26 cellular contexts compared by ENCODE assay signal in genomic region chr10:58776613-58777318, GRCh38.
DNase-seq lines count a peak whose midpoint lies in the region; ATAC-seq, FAIRE-seq and TF ChIP-seq lines count a peak whose summit lies in the region.
"Had no signal": no experiment of that assay in that cellular context is flagged by ENCODE, and none has a peak within 500 bp of the region (broad histone marks: within the 10 kb centered on the region; RNA-seq: fewer than 3 reads in every experiment).

No MANE protein-coding gene starts in this region.

- H3K36me3 Mint-ChIP-seq in glutamatergic neuron (ENCODE audit: unreplicated experiment) = no peaks in the 10 kb centered on the region
- no peaks in the 10 kb centered on the region for H3K36me3 Mint-ChIP-seq in nephron (ENCODE audit: low read depth)
- H3K36me3 Mint-ChIP-seq: activated naive CD4-positive, alpha-beta T cell treated with anti-CD3 and anti-CD28 coated beads, Interleukin-2, amount 50 U/mL, for 24 hours had no signal

- POLR2A ChIA-PET in AG04450 (lab: Yijun Ruan, JAX) = interaction anchor here (0.7 kb wide), 1 partner anchor 319 kb away, joined by 3 read pairs; no protein-coding TSS in a partner anchor

- ATAC-seq in SK-N-SH treated with all-trans-retinoic acid at 6 μM for 48 hours = peak; percentile 50
- ATAC-seq: activated CD8-positive, alpha-beta T cell treated with anti-CD3 and anti-CD28 coated beads, Interleukin-2, amount 10 ng/mL, durations not matched to agents 7 days and 5 days; left colon; stimulated activated naive CD8-positive, alpha-beta T cell treated with anti-CD3 and anti-CD28 coated beads, Interleukin-15, amount 100 ng/mL, for 72 hours; T-helper 17 cell had no signal

- no peaks in the 10 kb centered on the region for H3K27me3 ChIP-seq in AG04450 (ENCODE audit: control insufficient read depth, insufficient read depth, low read length)
- H3K27me3 ChIP-seq: BLaER1 treated with 17β-estradiol and CSF1 and Interleukin-3, amounts not matched to agents 10 nM and 100 nM; neutrophil had no signal

- no peak for FAIRE-seq in HTR-8/SVneo (lab: Jason Lieb, UNC)
- FAIRE-seq: endometrium had no signal

- no peak overlapping the region for H3K4me3 ChIP-seq in AG04450 (ENCODE audit: low read depth, low read length)
- H3K4me3 ChIP-seq: BLaER1 treated with 17β-estradiol and CSF1 and Interleukin-3, amounts not matched to agents 10 nM and 100 nM; skin epidermis had no signal

- CTCF ChIA-PET in AG04450 (lab: Charles Lee) = interaction anchor here (0.8 to 3.5 kb wide), 6 partner anchors 11 to 362 kb away, joined by 3 to 20 read pairs (median 6); no protein-coding TSS in a partner anchor

- DNase-seq in AG04450 (ENCODE audit: low read depth, low spot score) (no peak), glutamatergic neuron (no peak), HTR-8/SVneo (ENCODE audit: insufficient read length, low spot score) (no peak), NCI-H345 treated with DMSO at 0.1 percent for 48 hours (lab: John Stamatoyannopoulos, UW; ENCODE audit: unreplicated experiment) (no peak), retina (no peak)
- DNase-seq: activated CD8-positive, alpha-beta T cell treated with anti-CD3 and anti-CD28 coated beads, Interleukin-2, amount 10 ng/mL, durations not matched to agents 7 days and 5 days; caudate nucleus; dermis blood vessel endothelial cell; DMS79 treated with DMSO at 0.1 percent for 48 hours; GF-D8; left colon; NCI-H1105; NCI-H187 treated with DMSO at 0.1 percent for 48 hours; NCI-H345; NCI-H748 treated with DMSO at 0.1 percent for 48 hours; stimulated activated CD8-positive, alpha-beta memory T cell treated with anti-CD3 and anti-CD28 coated beads, Interleukin-4, amount 100 ng/mL, for 48 hours; stimulated activated naive CD8-positive, alpha-beta T cell treated with anti-CD3 and anti-CD28 coated beads, Interleukin-15, amount 100 ng/mL, for 72 hours; T-helper 17 cell had no signal

- H3K9me3 Mint-ChIP-seq in glutamatergic neuron (ENCODE audit: unreplicated experiment) (no peaks in the 10 kb centered on the region), nephron (no peaks in the 10 kb centered on the region)
- H3K9me3 Mint-ChIP-seq: activated naive CD4-positive, alpha-beta T cell treated with anti-CD3 and anti-CD28 coated beads, Interleukin-2, amount 50 U/mL, for 24 hours; activated T-helper 2 cell treated with anti-CD3 and anti-CD28 coated beads, Interferon-gamma antibody, Interleukin-2, Interleukin-4, amounts not matched to agents 10 μg/mL and 5 μg/mL and 100 μg/mL, durations not matched to agents 14 hours and 24 hours and 36 hours; stimulated activated naive CD8-positive, alpha-beta T cell treated with anti-CD3 and anti-CD28 coated beads, Interleukin-15, amount 100 ng/mL, for 72 hours had no signal

- H3K27ac Mint-ChIP-seq in glutamatergic neuron (ENCODE audit: unreplicated experiment) (peak overlapping the region; percentile 4), nephron (peak overlapping the region; percentile 20 to 87 (median 86))
- H3K27ac Mint-ChIP-seq: activated CD8-positive, alpha-beta T cell treated with anti-CD3 and anti-CD28 coated beads, Interleukin-2, amount 10 ng/mL, durations not matched to agents 7 days and 5 days; activated naive CD4-positive, alpha-beta T cell treated with anti-CD3 and anti-CD28 coated beads, Interleukin-2, amount 50 U/mL, for 24 hours; activated T-helper 2 cell treated with anti-CD3 and anti-CD28 coated beads, Interferon-gamma antibody, Interleukin-2, Interleukin-4, amounts not matched to agents 10 μg/mL and 5 μg/mL and 100 μg/mL, durations not matched to agents 14 hours and 24 hours and 36 hours; T-helper 17 cell had no signal

- H3K27me3 Mint-ChIP-seq in glutamatergic neuron (ENCODE audit: unreplicated experiment) = no peaks in the 10 kb centered on the region
- no peaks in the 10 kb centered on the region for H3K27me3 Mint-ChIP-seq in nephron (ENCODE audit: low read depth)

- TF ChIP-seq CTCF in AG04450 (IDR thresholded peaks at IDR 0.05; ENCODE audit: low read depth, low read length) (no peak), glutamatergic neuron (IDR thresholded peaks at IDR 0.05; ENCODE audit: partially characterized antibody, unreplicated experiment) (no peak), nephron (IDR thresholded peaks at IDR 0.05; ENCODE audit: unreplicated experiment in 3 of 3) (no peak)

- H3K27ac ChIP-seq in AG04450 (ENCODE audit: low read depth, low read length) = peak overlapping the region; percentile 32
- H3K27ac ChIP-seq: BLaER1 treated with 17β-estradiol and CSF1 and Interleukin-3, amounts not matched to agents 10 nM and 100 nM; neutrophil had no signal

- H3K4me3 Mint-ChIP-seq in glutamatergic neuron (ENCODE audit: unreplicated experiment) = no peak overlapping the region
- H3K4me3 Mint-ChIP-seq in nephron = peak overlapping the region in 1 of 3 experiments; percentile 3
- H3K4me3 Mint-ChIP-seq: activated CD8-positive, alpha-beta T cell treated with anti-CD3 and anti-CD28 coated beads, Interleukin-2, amount 10 ng/mL, durations not matched to agents 7 days and 5 days; activated naive CD4-positive, alpha-beta T cell treated with anti-CD3 and anti-CD28 coated beads, Interleukin-2, amount 50 U/mL, for 24 hours; stimulated activated naive CD8-positive, alpha-beta T cell treated with anti-CD3 and anti-CD28 coated beads, Interleukin-15, amount 100 ng/mL, for 72 hours; T-helper 17 cell had no signal

- H3K4me1 Mint-ChIP-seq in glutamatergic neuron (ENCODE audit: low read depth, unreplicated experiment) (peaks cover 15% of the 10 kb centered on the region), nephron (peaks cover 73% of the 10 kb centered on the region)
- H3K4me1 Mint-ChIP-seq: activated naive CD4-positive, alpha-beta T cell treated with anti-CD3 and anti-CD28 coated beads, Interleukin-2, amount 50 U/mL, for 24 hours; stimulated activated naive CD8-positive, alpha-beta T cell treated with anti-CD3 and anti-CD28 coated beads, Interleukin-15, amount 100 ng/mL, for 72 hours; T-helper 17 cell had no signal

- no peaks in the 10 kb centered on the region for H3K9me3 ChIP-seq in AG04450 (ENCODE audit: control insufficient read depth, insufficient read depth, low read length)
- H3K9me3 ChIP-seq: BLaER1 treated with 17β-estradiol and CSF1 and Interleukin-3, amounts not matched to agents 10 nM and 100 nM; neutrophil had no signal

TF ChIP-seq in SK-N-SH treated with all-trans-retinoic acid at 6 μM for 48 hours, 23 proteins besides CTCF, POLR2A, EP300 and RAD21:
- TF ChIP-seq ESRRG (CRISPR knock-in tag; IDR thresholded peaks at IDR 0.05) (no peak), TSHZ2 (CRISPR knock-in tag; IDR thresholded peaks at IDR 0.05) (no peak), TCF4 (CRISPR knock-in tag; IDR thresholded peaks at IDR 0.05; ENCODE audit: borderline replicate concordance) (peak; percentile 59; the same call in 1 of the 2 replicates), TOX (CRISPR knock-in tag; IDR thresholded peaks at IDR 0.05; ENCODE audit: borderline replicate concordance) (no peak)
